In genomic region chr6:101818056-101818455, GRCh38 we compare ENCODE assay signal across 1 cellular context.
TF ChIP-seq lines count a peak whose summit lies in the region.

No MANE protein-coding gene starts in this region.

TF ChIP-seq in A549, 52 proteins besides CTCF, POLR2A, EP300 and RAD21 (continued from another document):
- no peak for TF ChIP-seq HMGXB4 (CRISPR knock-in tag; IDR thresholded peaks at IDR 0.05; ENCODE audit: borderline replicate concordance)
